21 cellular contexts compared by ENCODE assay signal in the genomic region with DNA sequence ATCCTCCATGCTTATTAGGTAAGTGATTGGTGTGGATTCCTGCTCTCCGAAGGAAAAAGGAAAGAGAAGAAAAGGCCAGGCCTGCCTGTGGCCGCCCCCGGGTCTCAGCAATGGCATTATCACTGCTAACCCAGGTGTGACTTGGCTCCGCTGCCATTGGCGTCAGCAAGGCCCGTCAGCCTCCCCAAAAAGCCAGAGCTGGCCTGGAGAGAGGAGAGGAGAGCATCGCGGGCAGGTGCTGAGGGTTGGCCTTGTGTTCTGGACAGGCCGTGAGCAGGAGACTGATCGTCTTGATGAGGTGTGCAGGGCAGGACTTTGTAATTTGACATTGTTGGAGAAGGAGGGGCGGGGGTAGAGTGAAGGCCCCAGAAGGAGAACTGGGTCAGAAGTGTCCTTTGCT.
"Had no signal": no experiment of that assay in that cellular context is flagged by ENCODE, and none has a peak within 500 bp of the region (broad histone marks: within the 10 kb centered on the region; RNA-seq: fewer than 3 reads in every experiment).

No MANE protein-coding gene starts in this region.

- ATAC-seq: activated CD4-positive, CD25-positive, alpha-beta regulatory T cell treated with anti-CD3 and anti-CD28 coated beads, Interleukin-2, amount 50 U/mL, for 24 hours; activated naive CD8-positive, alpha-beta T cell treated with anti-CD3 and anti-CD28 coated beads, Interleukin-2, amount 50 U/mL, for 24 hours; activated T-cell treated with anti-CD3 and anti-CD28 coated beads, Interleukin-2, amount 50 U/mL, for 72 hours; body of pancreas; effector memory CD8-positive, alpha-beta T cell; heart left ventricle; left lobe of liver; natural killer cell treated with Interleukin-12 subunit alpha and Interleukin-12 subunit beta and Interleukin-15 and Interleukin-18, amount 100 ng/mL, for 72 hours; stimulated activated naive CD8-positive, alpha-beta T cell treated with anti-CD3 and anti-CD28 coated beads, Interleukin-15, Interleukin-2, amounts not matched to agents 100 U/mL and 50 U/mL, for 24 hours had no signal

- H3K27me3 ChIP-seq: body of pancreas had no signal

- H3K9me3 ChIP-seq: body of pancreas, heart left ventricle, prostate gland, tibial artery had no signal

- H3K36me3 Mint-ChIP-seq: mesothelial cell of epicardium; natural killer cell treated with Interleukin-12 subunit alpha and Interleukin-12 subunit beta and Interleukin-15 and Interleukin-18, amount 100 ng/mL, for 72 hours had no signal

- DNase-seq: activated CD4-positive, alpha-beta memory T cell treated with anti-CD3 and anti-CD28 coated beads, Interleukin-2, amount 10 ng/mL, durations not matched to agents 7 days and 5 days; activated CD4-positive, alpha-beta T cell treated with anti-CD3 and anti-CD28 coated beads, Interleukin-2, amount 10 ng/mL, durations not matched to agents 24 days and 14 days; activated gamma-delta T cell; activated naive CD4-positive, alpha-beta T cell treated with anti-CD3 and anti-CD28 coated beads, Interleukin-2, amount 50 U/mL, for 16 hours; activated naive CD8-positive, alpha-beta T cell treated with anti-CD3 and anti-CD28 coated beads, Interleukin-2, amount 50 U/mL, for 24 hours; activated T-cell treated with anti-CD3 and anti-CD28 coated beads, Interleukin-2, amount 50 U/mL, for 72 hours; body of pancreas; central memory CD4-positive, alpha-beta T cell; effector memory CD8-positive, alpha-beta T cell; heart left ventricle; stimulated activated CD4-positive, alpha-beta T cell treated with anti-CD3 and anti-CD28 coated beads, Interleukin-12 subunit alpha, Interleukin-12 subunit beta, amount 100 ng/mL, for 4 hours; stimulated activated CD4-positive, alpha-beta T cell treated with anti-CD3 and anti-CD28 coated beads, Interleukin-4, amount 100 ng/mL, for 4 hours; stimulated activated naive CD8-positive, alpha-beta T cell treated with anti-CD3 and anti-CD28 coated beads, Interleukin-15, Interleukin-2, amounts not matched to agents 100 U/mL and 50 U/mL, for 24 hours; tibial artery had no signal

- H3K4me1 ChIP-seq: body of pancreas, prostate gland, tibial artery had no signal

- H3K4me3 Mint-ChIP-seq: activated CD4-positive, alpha-beta memory T cell treated with anti-CD3 and anti-CD28 coated beads, Interleukin-2, amount 10 ng/mL, durations not matched to agents 7 days and 5 days; activated CD4-positive, alpha-beta T cell treated with anti-CD3 and anti-CD28 coated beads, Interleukin-2, amount 10 ng/mL, durations not matched to agents 24 days and 14 days; activated naive CD8-positive, alpha-beta T cell treated with anti-CD3 and anti-CD28 coated beads, Interleukin-2, amount 50 U/mL, for 24 hours; activated T-cell treated with anti-CD3 and anti-CD28 coated beads, Interleukin-2, amount 50 U/mL, for 72 hours; effector memory CD8-positive, alpha-beta T cell; mesothelial cell of epicardium; natural killer cell treated with Interleukin-12 subunit alpha and Interleukin-12 subunit beta and Interleukin-15 and Interleukin-18, amount 100 ng/mL, for 72 hours had no signal

- H3K36me3 ChIP-seq: heart left ventricle, prostate gland, tibial artery had no signal

- H3K9me3 Mint-ChIP-seq: activated CD4-positive, alpha-beta memory T cell treated with anti-CD3 and anti-CD28 coated beads, Interleukin-2, amount 10 ng/mL, durations not matched to agents 7 days and 5 days; activated CD4-positive, alpha-beta T cell treated with anti-CD3 and anti-CD28 coated beads, Interleukin-2, amount 10 ng/mL, durations not matched to agents 24 days and 14 days; activated naive CD8-positive, alpha-beta T cell treated with anti-CD3 and anti-CD28 coated beads, Interleukin-2, amount 50 U/mL, for 24 hours; activated T-cell treated with anti-CD3 and anti-CD28 coated beads, Interleukin-2, amount 50 U/mL, for 72 hours; effector memory CD8-positive, alpha-beta T cell; natural killer cell treated with Interleukin-12 subunit alpha and Interleukin-12 subunit beta and Interleukin-15 and Interleukin-18, amount 100 ng/mL, for 72 hours had no signal

- H3K4me3 ChIP-seq: body of pancreas, heart left ventricle, lung, prostate gland, SK-N-MC, tibial artery had no signal

- H3K27ac ChIP-seq: body of pancreas, heart left ventricle, prostate gland, SK-N-MC, tibial artery had no signal

- H3K27ac Mint-ChIP-seq: activated CD4-positive, alpha-beta memory T cell treated with anti-CD3 and anti-CD28 coated beads, Interleukin-2, amount 10 ng/mL, durations not matched to agents 7 days and 5 days; activated CD4-positive, alpha-beta T cell treated with anti-CD3 and anti-CD28 coated beads, Interleukin-2, amount 10 ng/mL, durations not matched to agents 24 days and 14 days; activated naive CD8-positive, alpha-beta T cell treated with anti-CD3 and anti-CD28 coated beads, Interleukin-2, amount 50 U/mL, for 24 hours; activated T-cell treated with anti-CD3 and anti-CD28 coated beads, Interleukin-2, amount 50 U/mL, for 72 hours; effector memory CD8-positive, alpha-beta T cell; mesothelial cell of epicardium; natural killer cell treated with Interleukin-12 subunit alpha and Interleukin-12 subunit beta and Interleukin-15 and Interleukin-18, amount 100 ng/mL, for 72 hours had no signal
